In genomic region chr6:136249811-136250685, GRCh38 we compare ENCODE assay signal across 8 cellular contexts.
DNase-seq lines count a peak whose midpoint lies in the region; ATAC-seq and TF ChIP-seq lines count a peak whose summit lies in the region.

Gene MTFR2, minus strand, starts transcription at chr6:136250311. Its CDS starts 1,212 bp downstream, at chr6:136249099.

- peaks cover 4% of the 10 kb centered on the region for H3K4me1 ChIP-seq in rectal smooth muscle tissue (ENCODE audit: control insufficient read depth, insufficient read depth, low read length)

- ATAC-seq in GM18511 (IDR thresholded peaks at IDR 0.05; ENCODE audit: unreplicated experiment) (peak; percentile 97), HG03025 (IDR thresholded peaks at IDR 0.05; ENCODE audit: low FRiP score, unreplicated experiment) (peak; percentile 98)

- no peak for TF ChIP-seq CTCF in astrocyte of the cerebellum (IDR thresholded peaks at IDR 0.05; ENCODE audit: low read depth, low read length, missing control alignments)

- peak within 1 kb of the TSS; percentile 66 for H3K4me3 ChIP-seq in astrocyte of the cerebellum (ENCODE audit: low read depth, low read length)
- H3K4me3 ChIP-seq in rectal smooth muscle tissue (ENCODE audit: low read length) = peak within 1 kb of the TSS; percentile 73

- in situ Hi-C loops in astrocyte of the cerebellum (cut with HindIII; ENCODE audit: low sequenced_read_pairs) = loop anchor here (25.0 kb wide), 1 partner anchor 738 kb away; no protein-coding TSS in a partner anchor

- H3K27me3 ChIP-seq in rectal smooth muscle tissue (ENCODE audit: control insufficient read depth, insufficient read depth, low read length) = no peaks in the 10 kb centered on the region

- no peaks in the 10 kb centered on the region for H3K36me3 ChIP-seq in rectal smooth muscle tissue (ENCODE audit: control insufficient read depth, insufficient read depth, low read length)

- DNase-seq in NCI-H2029 treated with DMSO at 0.1 percent for 48 hours (lab: John Stamatoyannopoulos, UW) (peak; percentile 70), T-helper 22 cell (ENCODE audit: low read depth) (peak; percentile 92), astrocyte of the cerebellum (ENCODE audit: low read depth) (peak; percentile 99), hepatic stellate cell (ENCODE audit: low spot score) (peak; percentile 96), cortex of kidney (lab: John Stamatoyannopoulos, UW) (no peak)

- no peak within 1 kb of the TSS for H3K9ac ChIP-seq in rectal smooth muscle tissue (ENCODE audit: low read length)

- H3K27ac ChIP-seq in rectal smooth muscle tissue (ENCODE audit: low read depth, low read length) = no peak within 1 kb of the TSS
